Comparison of ENCODE assay signal across 1 cellular context in the genomic region with DNA sequence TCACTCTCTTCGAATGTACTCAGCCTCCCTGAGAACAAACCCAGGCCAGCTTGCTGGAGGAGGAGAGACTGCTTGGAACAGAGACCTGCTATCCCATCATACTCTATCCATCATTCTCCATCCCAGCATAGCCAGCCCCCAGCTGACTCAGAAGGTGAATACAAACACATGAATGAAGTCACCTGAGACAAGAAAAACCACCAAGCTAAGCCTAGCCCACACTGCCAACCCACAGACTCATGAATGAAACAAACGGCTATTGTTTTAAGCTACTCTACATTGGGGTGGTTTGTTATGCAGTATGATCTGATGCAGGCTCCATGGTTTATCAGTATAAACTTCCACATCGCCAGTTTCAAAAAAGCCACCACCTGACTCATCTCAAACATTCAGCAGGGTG.
TF ChIP-seq lines count a peak whose summit lies in the region.

No MANE protein-coding gene starts in this region.

TF ChIP-seq in GM12878, 131 proteins besides CTCF, POLR2A, EP300 and RAD21 (continued from another document):
- TF ChIP-seq TBL1XR1 (IDR thresholded peaks at IDR 0.05; ENCODE audit: low read depth, low read length) (no peak), ZNF274 (IDR thresholded peaks at IDR 0.05; ENCODE audit: insufficient read depth, insufficient read length) (no peak), BHLHE40 (IDR thresholded peaks at IDR 0.05; ENCODE audit: borderline replicate concordance in 1 of 2, low read depth in 2 of 2, low read length in 1 of 2) (peak; percentile 15 to 46; a peak in 2 of 4 replicates), FOS (IDR thresholded peaks at IDR 0.05; ENCODE audit: borderline replicate concordance, extremely low read depth, insufficient read length) (no peak), ATF7 (IDR thresholded peaks at IDR 0.05; ENCODE audit: low read depth) (peak; percentile 48; the same call in 1 of the 2 replicates), IRF4 (IDR thresholded peaks at IDR 0.05; ENCODE audit: low read depth, low read length) (0 out of 2 replicates have a peak, but pooled peaks have one; percentile 45), RUNX3 (IDR thresholded peaks at IDR 0.05; ENCODE audit: low read length) (peak; percentile 68), IKZF2 (IDR thresholded peaks at IDR 0.05) (peak; percentile 28 to 45; a peak in 2 of 4 replicates), RAD51 (IDR thresholded peaks at IDR 0.05) (no peak)
- TF ChIP-seq, protein P1, sequence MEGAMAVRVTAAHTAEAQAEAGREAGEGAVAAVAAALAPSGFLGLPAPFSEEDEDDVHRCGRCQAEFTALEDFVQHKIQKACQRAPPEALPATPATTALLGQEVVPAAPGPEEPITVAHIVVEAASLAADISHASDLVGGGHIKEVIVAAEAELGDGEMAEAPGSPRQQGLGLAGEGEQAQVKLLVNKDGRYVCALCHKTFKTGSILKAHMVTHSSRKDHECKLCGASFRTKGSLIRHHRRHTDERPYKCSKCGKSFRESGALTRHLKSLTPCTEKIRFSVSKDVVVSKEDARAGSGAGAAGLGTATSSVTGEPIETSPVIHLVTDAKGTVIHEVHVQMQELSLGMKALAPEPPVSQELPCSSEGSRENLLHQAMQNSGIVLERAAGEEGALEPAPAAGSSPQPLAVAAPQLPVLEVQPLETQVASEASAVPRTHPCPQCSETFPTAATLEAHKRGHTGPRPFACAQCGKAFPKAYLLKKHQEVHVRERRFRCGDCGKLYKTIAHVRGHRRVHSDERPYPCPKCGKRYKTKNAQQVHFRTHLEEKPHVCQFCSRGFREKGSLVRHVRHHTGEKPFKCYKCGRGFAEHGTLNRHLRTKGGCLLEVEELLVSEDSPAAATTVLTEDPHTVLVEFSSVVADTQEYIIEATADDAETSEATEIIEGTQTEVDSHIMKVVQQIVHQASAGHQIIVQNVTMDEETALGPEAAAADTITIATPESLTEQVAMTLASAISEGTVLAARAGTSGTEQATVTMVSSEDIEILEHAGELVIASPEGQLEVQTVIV (IDR thresholded peaks at IDR 0.05; ENCODE audit: borderline replicate concordance, partially characterized antibody), result no peak
- TF ChIP-seq, protein P2, sequence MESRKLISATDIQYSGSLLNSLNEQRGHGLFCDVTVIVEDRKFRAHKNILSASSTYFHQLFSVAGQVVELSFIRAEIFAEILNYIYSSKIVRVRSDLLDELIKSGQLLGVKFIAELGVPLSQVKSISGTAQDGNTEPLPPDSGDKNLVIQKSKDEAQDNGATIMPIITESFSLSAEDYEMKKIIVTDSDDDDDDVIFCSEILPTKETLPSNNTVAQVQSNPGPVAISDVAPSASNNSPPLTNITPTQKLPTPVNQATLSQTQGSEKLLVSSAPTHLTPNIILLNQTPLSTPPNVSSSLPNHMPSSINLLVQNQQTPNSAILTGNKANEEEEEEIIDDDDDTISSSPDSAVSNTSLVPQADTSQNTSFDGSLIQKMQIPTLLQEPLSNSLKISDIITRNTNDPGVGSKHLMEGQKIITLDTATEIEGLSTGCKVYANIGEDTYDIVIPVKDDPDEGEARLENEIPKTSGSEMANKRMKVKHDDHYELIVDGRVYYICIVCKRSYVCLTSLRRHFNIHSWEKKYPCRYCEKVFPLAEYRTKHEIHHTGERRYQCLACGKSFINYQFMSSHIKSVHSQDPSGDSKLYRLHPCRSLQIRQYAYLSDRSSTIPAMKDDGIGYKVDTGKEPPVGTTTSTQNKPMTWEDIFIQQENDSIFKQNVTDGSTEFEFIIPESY (IDR thresholded peaks at IDR 0.05), result no peak
- TF ChIP-seq, protein P3, sequence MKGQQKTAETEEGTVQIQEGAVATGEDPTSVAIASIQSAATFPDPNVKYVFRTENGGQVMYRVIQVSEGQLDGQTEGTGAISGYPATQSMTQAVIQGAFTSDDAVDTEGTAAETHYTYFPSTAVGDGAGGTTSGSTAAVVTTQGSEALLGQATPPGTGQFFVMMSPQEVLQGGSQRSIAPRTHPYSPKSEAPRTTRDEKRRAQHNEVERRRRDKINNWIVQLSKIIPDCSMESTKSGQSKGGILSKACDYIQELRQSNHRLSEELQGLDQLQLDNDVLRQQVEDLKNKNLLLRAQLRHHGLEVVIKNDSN (IDR thresholded peaks at IDR 0.05; ENCODE audit: borderline replicate concordance, extremely low read length, insufficient read depth, low read depth, low read length), result no peak
